ENCODE assay signal across 23 cellular contexts in genomic region chr7:113094517-113095249, GRCh38.
DNase-seq lines count a peak whose midpoint lies in the region; ATAC-seq lines count a peak whose summit lies in the region.
"Had no signal": no experiment of that assay in that cellular context is flagged by ENCODE, and none has a peak within 500 bp of the region (broad histone marks: within the 10 kb centered on the region; RNA-seq: fewer than 3 reads in every experiment).

No MANE protein-coding gene starts in this region.

- ATAC-seq in GM18511 (IDR thresholded peaks at IDR 0.05; ENCODE audit: unreplicated experiment) (peak; percentile 65), GM19372 (IDR thresholded peaks at IDR 0.05; ENCODE audit: low read depth, unreplicated experiment) (peak; percentile 46), HG02981 (IDR thresholded peaks at IDR 0.05; ENCODE audit: unreplicated experiment) (peak; percentile 59), HG02678 (IDR thresholded peaks at IDR 0.05; ENCODE audit: unreplicated experiment) (no peak)
- ATAC-seq: HCT116, T-cell had no signal

- peak; percentile 80 for DNase-seq in NCI-H82 treated with DMSO at 0.1 percent for 48 hours (lab: John Stamatoyannopoulos, UW; ENCODE audit: unreplicated experiment)
- DNase-seq in SIG-M5 (lab: John Stamatoyannopoulos, UW), result no peak
- DNase-seq in activated T-cell treated with anti-CD3 and anti-CD28 coated beads, Interleukin-2, amount 50 U/mL, for 48 hours, result no peak
- no peak for DNase-seq in SHP77 (lab: John Stamatoyannopoulos, UW)
- DNase-seq: BE2C; CD4-positive, CD25-positive, alpha-beta regulatory T cell; COR-L47; DMS 273 treated with DMSO at 0.1 percent for 48 hours; GOT3; MM.1S; NCI-H1092; NCI-H2081; NCI-H2171 treated with DMSO at 0.1 percent for 48 hours; NCI-H446; NCI-H526 treated with DMSO at 0.1 percent for 48 hours; Right ventricle myocardium superior; SK-N-SH; T-cell had no signal
